19 cellular contexts compared by ENCODE assay signal in the genomic region with DNA sequence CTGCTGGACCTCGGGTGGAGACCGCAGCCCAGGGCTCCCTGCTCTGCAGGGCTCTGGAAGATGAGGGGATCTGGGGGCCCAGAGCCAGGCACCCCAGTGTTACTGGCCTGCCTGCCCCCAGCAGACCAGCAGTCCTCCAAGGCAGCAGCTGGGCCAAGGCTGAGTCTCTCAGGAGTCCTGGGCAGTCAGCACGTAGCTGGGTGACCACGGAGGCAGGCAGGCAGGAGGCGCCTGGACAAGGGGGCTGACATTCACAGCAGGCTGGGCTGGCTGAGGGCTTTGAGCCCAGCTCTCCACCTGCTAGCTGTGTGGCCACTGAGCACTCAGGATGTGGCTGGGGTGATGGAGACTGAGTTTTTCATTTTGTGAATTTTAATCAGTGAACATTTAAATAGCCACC.
DNase-seq lines count a peak whose midpoint lies in the region; ATAC-seq and TF ChIP-seq lines count a peak whose summit lies in the region.
"Had no signal": no experiment of that assay in that cellular context is flagged by ENCODE, and none has a peak within 500 bp of the region (broad histone marks: within the 10 kb centered on the region; RNA-seq: fewer than 3 reads in every experiment).

No MANE protein-coding gene starts in this region.

- H3K9ac ChIP-seq in NT2/D1 (ENCODE audit: insufficient read length, low read depth): peak overlapping the region; percentile 21
- H3K9ac ChIP-seq: GM23248 had no signal

- H3K36me3 Mint-ChIP-seq in CD14-positive monocyte (peaks cover 82 to 87% of the 10 kb centered on the region in 2 donors), nephron progenitor cell (ENCODE audit: low read depth) (no peaks in the 10 kb centered on the region)
- H3K36me3 Mint-ChIP-seq in dendritic cell treated with granulocyte-macrophage colony-stimulating factor and Interleukin-4, amounts not matched to agents 40 ng/mL and 50 ng/mL, for 4 days (ENCODE audit: low read depth): peaks cover 67% of the 10 kb centered on the region
- H3K36me3 Mint-ChIP-seq in natural killer cell treated with Interleukin-12 subunit alpha and Interleukin-12 subunit beta and Interleukin-15 and Interleukin-18, amount 100 ng/mL, for 72 hours: no peaks in the 10 kb centered on the region

- no peak for DNase-seq in CD14-positive monocyte (ENCODE audit: low spot score)
- no peak for DNase-seq in NT2/D1 (ENCODE audit: low read depth, low spot score)
- no peak for DNase-seq in natural killer cell treated with Interleukin-12 subunit alpha and Interleukin-12 subunit beta and Interleukin-15 and Interleukin-18, amount 100 ng/mL, for 72 hours (ENCODE audit: low spot score)
- DNase-seq in dedifferentiated amniotic fluid mesenchymal stem cell (ENCODE audit: extremely low spot score): no peak
- DNase-seq in NCI-H526 treated with DMSO at 0.1 percent for 48 hours (lab: John Stamatoyannopoulos, UW): no peak
- no peak for DNase-seq in stimulated activated CD4-positive, alpha-beta T cell treated with anti-CD3 and anti-CD28 coated beads, Interleukin-2, amount 100 ng/mL, for 48 hours
- no peak for DNase-seq in nephron progenitor cell
- DNase-seq: cerebellar nuclear complex, DMS153, GM23248, heart right ventricle, MG63, NCI-H2081, NCI-H69 had no signal

- peak; percentile 57 to 58 for ATAC-seq in natural killer cell treated with Interleukin-12 subunit alpha and Interleukin-12 subunit beta and Interleukin-15 and Interleukin-18, amount 100 ng/mL, for 72 hours
- ATAC-seq: esophagus mucosa, heart right ventricle had no signal

- peaks cover 0 to 4% (median 0%) of the 10 kb centered on the region in 3 donors for H3K27me3 Mint-ChIP-seq in CD14-positive monocyte (ENCODE audit: low read depth in 3 of 3)
- H3K27me3 Mint-ChIP-seq in dendritic cell treated with granulocyte-macrophage colony-stimulating factor and Interleukin-4, amounts not matched to agents 40 ng/mL and 50 ng/mL, for 4 days: no peaks in the 10 kb centered on the region
- H3K27me3 Mint-ChIP-seq in natural killer cell treated with Interleukin-12 subunit alpha and Interleukin-12 subunit beta and Interleukin-15 and Interleukin-18, amount 100 ng/mL, for 72 hours: no peaks in the 10 kb centered on the region
- H3K27me3 Mint-ChIP-seq in nephron progenitor cell (ENCODE audit: low read depth, poor library complexity): peaks cover 2% of the 10 kb centered on the region

- peak overlapping the region in 1 of 2 donors; percentile 16 for H3K4me3 Mint-ChIP-seq in CD14-positive monocyte
- H3K4me3 Mint-ChIP-seq in dendritic cell treated with granulocyte-macrophage colony-stimulating factor and Interleukin-4, amounts not matched to agents 40 ng/mL and 50 ng/mL, for 4 days: no peak overlapping the region
- peak overlapping the region; percentile 55 for H3K4me3 Mint-ChIP-seq in natural killer cell treated with Interleukin-12 subunit alpha and Interleukin-12 subunit beta and Interleukin-15 and Interleukin-18, amount 100 ng/mL, for 72 hours
- H3K4me3 Mint-ChIP-seq in nephron progenitor cell: no peak overlapping the region
- H3K4me3 Mint-ChIP-seq: T-helper 1 cell treated with Interleukin-12 subunit alpha and Interleukin-12 subunit beta and Interleukin-4 antibody, amounts not matched to agents 30 μg/mL and 1 μg/mL, for 36 hours had no signal

- intact Hi-C loops in CD14-positive monocyte (cut with micrococcal nuclease): no loop called here
- intact Hi-C loops in dendritic cell treated with granulocyte-macrophage colony-stimulating factor and Interleukin-4, amounts not matched to agents 40 ng/mL and 50 ng/mL, for 4 days (cut with micrococcal nuclease): no loop called here

- H3K36me3 ChIP-seq in NT2/D1 (ENCODE audit: insufficient read depth, insufficient read length, low read length): peaks cover 9% of the 10 kb centered on the region
- H3K36me3 ChIP-seq: MG63, prostate gland, suprapubic skin had no signal

- no peaks in the 10 kb centered on the region for H3K27me3 ChIP-seq in NT2/D1 (ENCODE audit: insufficient read depth, insufficient read length)
- H3K27me3 ChIP-seq: heart right ventricle, MG63, suprapubic skin had no signal

- H3K4me1 Mint-ChIP-seq in CD14-positive monocyte (peaks cover 98% of the 10 kb centered on the region), nephron progenitor cell (peaks cover 47% of the 10 kb centered on the region)
- H3K4me1 Mint-ChIP-seq in dendritic cell treated with granulocyte-macrophage colony-stimulating factor and Interleukin-4, amounts not matched to agents 40 ng/mL and 50 ng/mL, for 4 days (ENCODE audit: low read depth): peaks cover 97% of the 10 kb centered on the region
- H3K4me1 Mint-ChIP-seq in natural killer cell treated with Interleukin-12 subunit alpha and Interleukin-12 subunit beta and Interleukin-15 and Interleukin-18, amount 100 ng/mL, for 72 hours (ENCODE audit: low read depth in 2 of 2): peaks cover 72 to 76% of the 10 kb centered on the region in 2 donors

- H3K4me1 ChIP-seq in NT2/D1 (ENCODE audit: insufficient read depth, insufficient read length): peaks cover 27% of the 10 kb centered on the region
- H3K4me1 ChIP-seq: prostate gland had no signal

- H3K27ac Mint-ChIP-seq in CD14-positive monocyte (peak overlapping the region; percentile 80 to 95 (median 91)), nephron progenitor cell (no peak overlapping the region)
- peak overlapping the region; percentile 96 for H3K27ac Mint-ChIP-seq in dendritic cell treated with granulocyte-macrophage colony-stimulating factor and Interleukin-4, amounts not matched to agents 40 ng/mL and 50 ng/mL, for 4 days
- H3K27ac Mint-ChIP-seq in natural killer cell treated with Interleukin-12 subunit alpha and Interleukin-12 subunit beta and Interleukin-15 and Interleukin-18, amount 100 ng/mL, for 72 hours: peak overlapping the region; percentile 98
- H3K27ac Mint-ChIP-seq: T-helper 1 cell treated with Interleukin-12 subunit alpha and Interleukin-12 subunit beta and Interleukin-4 antibody, amounts not matched to agents 30 μg/mL and 1 μg/mL, for 36 hours had no signal

- no peak for TF ChIP-seq CTCF in CD14-positive monocyte (IDR thresholded peaks at IDR 0.05)
- TF ChIP-seq CTCF in nephron progenitor cell (IDR thresholded peaks at IDR 0.05): no peak

- H3K9me3 Mint-ChIP-seq in CD14-positive monocyte (peaks cover 0 to 2% (median 0%) of the 10 kb centered on the region in 7 donors), nephron progenitor cell (no peaks in the 10 kb centered on the region)
- H3K9me3 Mint-ChIP-seq in dendritic cell treated with granulocyte-macrophage colony-stimulating factor and Interleukin-4, amounts not matched to agents 40 ng/mL and 50 ng/mL, for 4 days: no peaks in the 10 kb centered on the region
- H3K9me3 Mint-ChIP-seq in natural killer cell treated with Interleukin-12 subunit alpha and Interleukin-12 subunit beta and Interleukin-15 and Interleukin-18, amount 100 ng/mL, for 72 hours: no peaks in the 10 kb centered on the region
- H3K9me3 Mint-ChIP-seq: T-helper 1 cell treated with Interleukin-12 subunit alpha and Interleukin-12 subunit beta and Interleukin-4 antibody, amounts not matched to agents 30 μg/mL and 1 μg/mL, for 36 hours had no signal

- H3K9me3 ChIP-seq in NT2/D1 (ENCODE audit: insufficient read depth, low read length): no peaks in the 10 kb centered on the region
- H3K9me3 ChIP-seq: heart right ventricle, MG63, prostate gland, suprapubic skin had no signal

- no peak overlapping the region for H3K4me3 ChIP-seq in NT2/D1 (ENCODE audit: insufficient read length, low read depth)
- H3K4me3 ChIP-seq: GM23248, heart right ventricle, MG63, prostate gland, suprapubic skin had no signal
